Comparison of ENCODE assay signal across 14 cellular contexts in the genomic region with DNA sequence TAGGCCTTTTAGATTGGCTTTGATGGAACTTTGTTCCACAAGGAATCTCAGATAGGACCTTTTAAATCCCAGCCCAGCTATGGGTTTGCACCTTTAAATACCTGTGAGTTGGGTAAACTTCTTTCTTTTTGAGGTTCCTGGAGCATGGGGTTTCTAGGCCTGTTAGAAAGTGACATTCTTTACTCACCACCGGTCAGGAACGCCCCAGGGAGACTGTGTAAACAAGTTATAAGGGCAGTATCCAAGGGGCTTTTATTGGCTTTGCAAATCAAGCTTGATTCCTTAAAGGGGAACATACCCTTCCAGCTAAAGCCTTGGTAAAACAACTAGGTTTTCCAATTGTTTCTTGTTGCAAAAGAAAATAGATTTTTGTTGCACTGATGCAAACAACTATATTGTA.
"Had no signal": no experiment of that assay in that cellular context is flagged by ENCODE, and none has a peak within 500 bp of the region (broad histone marks: within the 10 kb centered on the region; RNA-seq: fewer than 3 reads in every experiment).

No MANE protein-coding gene starts in this region.

- H3K4me3 Mint-ChIP-seq: activated CD4-positive, alpha-beta memory T cell treated with anti-CD3 and anti-CD28 coated beads for 36 hours; activated CD8-positive, alpha-beta memory T cell treated with anti-CD3 and anti-CD28 coated beads, Interleukin-2, amount 10 ng/mL, durations not matched to agents 7 days and 5 days; activated naive CD4-positive, alpha-beta T cell treated with anti-CD3 and anti-CD28 coated beads, Interleukin-2, amount 10 ng/mL, durations not matched to agents 7 days and 5 days had no signal

- H3K36me3 Mint-ChIP-seq: activated CD4-positive, alpha-beta memory T cell treated with anti-CD3 and anti-CD28 coated beads for 36 hours; activated CD8-positive, alpha-beta memory T cell treated with anti-CD3 and anti-CD28 coated beads, Interleukin-2, amount 10 ng/mL, durations not matched to agents 7 days and 5 days; activated naive CD4-positive, alpha-beta T cell treated with anti-CD3 and anti-CD28 coated beads, Interleukin-2, amount 10 ng/mL, durations not matched to agents 7 days and 5 days had no signal

- H3K9me3 Mint-ChIP-seq: activated CD4-positive, alpha-beta memory T cell treated with anti-CD3 and anti-CD28 coated beads for 36 hours; activated naive CD4-positive, alpha-beta T cell treated with anti-CD3 and anti-CD28 coated beads, Interleukin-2, amount 10 ng/mL, durations not matched to agents 7 days and 5 days had no signal

- DNase-seq: activated CD4-positive, alpha-beta memory T cell treated with anti-CD3 and anti-CD28 coated beads for 36 hours; activated CD4-positive, alpha-beta T cell treated with anti-CD3 and anti-CD28 coated beads for 1 hour; activated CD8-positive, alpha-beta memory T cell treated with anti-CD3 and anti-CD28 coated beads, Interleukin-2, amount 10 ng/mL, durations not matched to agents 7 days and 5 days; activated naive CD4-positive, alpha-beta T cell treated with anti-CD3 and anti-CD28 coated beads, Interleukin-2, amount 10 ng/mL, durations not matched to agents 7 days and 5 days; activated T-cell treated with anti-CD3 and anti-CD28 coated beads, Interleukin-2, amount 50 U/mL, for 1 hour; hippocampal formation; mesenchymal stem cell; nephron progenitor cell; right cardiac atrium; stimulated activated CD4-positive, alpha-beta T cell treated with anti-CD3 and anti-CD28 coated beads, Interleukin-15, amount 100 ng/mL, for 24 hours; stimulated activated CD4-positive, alpha-beta T cell treated with anti-CD3 and anti-CD28 coated beads, Interleukin-4, amount 100 ng/mL, for 1 hour; stimulated activated naive CD4-positive, alpha-beta T cell had no signal

- H3K4me1 Mint-ChIP-seq: activated CD8-positive, alpha-beta memory T cell treated with anti-CD3 and anti-CD28 coated beads, Interleukin-2, amount 10 ng/mL, durations not matched to agents 7 days and 5 days; activated naive CD4-positive, alpha-beta T cell treated with anti-CD3 and anti-CD28 coated beads, Interleukin-2, amount 10 ng/mL, durations not matched to agents 7 days and 5 days had no signal

- ATAC-seq: activated CD8-positive, alpha-beta memory T cell treated with anti-CD3 and anti-CD28 coated beads, Interleukin-2, amount 10 ng/mL, durations not matched to agents 7 days and 5 days; gastroesophageal sphincter; right cardiac atrium had no signal

- H3K27me3 Mint-ChIP-seq: activated CD4-positive, alpha-beta memory T cell treated with anti-CD3 and anti-CD28 coated beads for 36 hours; activated CD8-positive, alpha-beta memory T cell treated with anti-CD3 and anti-CD28 coated beads, Interleukin-2, amount 10 ng/mL, durations not matched to agents 7 days and 5 days; activated naive CD4-positive, alpha-beta T cell treated with anti-CD3 and anti-CD28 coated beads, Interleukin-2, amount 10 ng/mL, durations not matched to agents 7 days and 5 days; progenitor cell of endocrine pancreas had no signal
